ENCODE assay signal across 10 cellular contexts in the genomic region with DNA sequence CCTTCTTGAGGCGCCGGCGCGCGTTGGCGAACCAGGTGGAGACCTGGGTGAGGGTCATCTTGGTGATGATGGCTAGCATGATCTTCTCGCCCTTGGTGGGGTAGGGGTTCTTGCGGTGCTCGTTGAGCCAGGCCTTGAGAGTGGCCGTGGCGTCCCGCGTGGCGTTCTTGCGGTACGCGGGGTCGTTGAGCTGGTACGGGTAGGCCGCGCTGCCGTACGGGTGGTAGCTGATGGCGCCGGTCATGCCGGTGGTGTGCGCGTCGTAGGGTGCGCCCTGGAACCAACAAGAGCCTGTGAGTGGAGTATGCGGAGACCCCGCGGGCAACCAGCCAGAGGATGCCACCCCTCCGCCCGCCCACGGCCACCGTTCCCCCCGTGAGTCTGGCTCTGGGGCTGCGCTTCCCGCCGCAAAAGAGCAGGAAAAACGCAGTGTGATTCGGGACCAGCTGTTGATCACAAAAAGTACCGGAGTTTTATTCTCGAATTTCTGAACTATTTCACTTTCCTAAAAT. TPM values are rescaled to one million over a fixed set of nuclear protein-coding genes. Genes with fewer than 3 reads are reported as not detected.
DNase-seq lines count a peak whose midpoint lies in the region; ATAC-seq and TF ChIP-seq lines count a peak whose summit lies in the region.
"Had no signal": no experiment of that assay in that cellular context is flagged by ENCODE, and none has a peak within 500 bp of the region (broad histone marks: within the 10 kb centered on the region; RNA-seq: fewer than 3 reads in every experiment).

No MANE protein-coding gene starts in this region.

- H3K27ac Mint-ChIP-seq in activated CD4-positive, alpha-beta T cell treated with anti-CD3 and anti-CD28 coated beads, Interleukin-2, amount 10 ng/mL, durations not matched to agents 7 days and 5 days, result peak overlapping the region; percentile 85
- peak overlapping the region; percentile 64 for H3K27ac Mint-ChIP-seq in activated naive CD8-positive, alpha-beta T cell
- H3K27ac Mint-ChIP-seq: activated T-helper 17 cell treated with anti-CD3 and anti-CD28 coated beads, Interleukin-2, amount 50 U/mL, for 72 hours had no signal

- CTCF ChIA-PET in activated CD4-positive, alpha-beta T cell treated with anti-CD3 and anti-CD28 coated beads, Interleukin-2, amount 10 ng/mL, durations not matched to agents 7 days and 5 days (lab: Charles Lee), result interaction anchor here (0.8 kb wide), 1 partner anchor 12 kb away, joined by 3 read pairs; no protein-coding TSS in a partner anchor

- ATAC-seq in gastrocnemius medialis, result no peak
- ATAC-seq: activated T-helper 17 cell treated with anti-CD3 and anti-CD28 coated beads, Interleukin-2, amount 50 U/mL, for 72 hours had no signal

- peak overlapping the region; percentile 49 for H3K4me3 Mint-ChIP-seq in activated CD4-positive, alpha-beta T cell treated with anti-CD3 and anti-CD28 coated beads, Interleukin-2, amount 10 ng/mL, durations not matched to agents 7 days and 5 days
- peak overlapping the region; percentile 32 for H3K4me3 Mint-ChIP-seq in activated naive CD8-positive, alpha-beta T cell
- H3K4me3 Mint-ChIP-seq: activated T-helper 17 cell treated with anti-CD3 and anti-CD28 coated beads, Interleukin-2, amount 50 U/mL, for 72 hours had no signal

- DNase-seq in activated CD4-positive, alpha-beta T cell treated with anti-CD3 and anti-CD28 coated beads, Interleukin-2, amount 10 ng/mL, durations not matched to agents 7 days and 5 days, result no peak
- no peak for DNase-seq in activated CD4-positive, alpha-beta T cell treated with anti-CD3 and anti-CD28 coated beads, Interleukin-2, amount 50 U/mL, for 48 hours
- DNase-seq in skeletal muscle cell (ENCODE audit: low read depth), result no peak
- DNase-seq in gastrocnemius medialis, result no peak
- DNase-seq in SW480 (ENCODE audit: low spot score), result no peak
- DNase-seq in activated gamma-delta T cell treated with Interleukin-2 at 50 U/mL for 16 hours, result no peak
- DNase-seq: ACHN had no signal

- TF ChIP-seq CTCF in gastrocnemius medialis (IDR thresholded peaks at IDR 0.05 in 4 of 5, conservative IDR thresholded peaks at IDR 0.05 in 1 of 5), result no peak

- no peaks in the 10 kb centered on the region for H3K9me3 ChIP-seq in gastrocnemius medialis

- POLR2A ChIA-PET in activated CD4-positive, alpha-beta T cell treated with anti-CD3 and anti-CD28 coated beads, Interleukin-2, amount 10 ng/mL, durations not matched to agents 7 days and 5 days (lab: Charles Lee), result no interaction called here

- H3K36me3 Mint-ChIP-seq in activated CD4-positive, alpha-beta T cell treated with anti-CD3 and anti-CD28 coated beads, Interleukin-2, amount 10 ng/mL, durations not matched to agents 7 days and 5 days (ENCODE audit: low read depth), result peaks cover 3% of the 10 kb centered on the region
- H3K36me3 Mint-ChIP-seq in activated naive CD8-positive, alpha-beta T cell, result no peaks in the 10 kb centered on the region

- in situ Hi-C loops in gastrocnemius medialis (cut with MboI; ENCODE audit: low sequenced_read_pairs in 4 of 4), result no loop called here

- intact Hi-C loops in gastrocnemius medialis (cut with DNase I; ENCODE audit: low total_unique reads), result no loop called here

- peaks cover 60% of the 10 kb centered on the region for H3K27me3 Mint-ChIP-seq in activated CD4-positive, alpha-beta T cell treated with anti-CD3 and anti-CD28 coated beads, Interleukin-2, amount 10 ng/mL, durations not matched to agents 7 days and 5 days
- H3K27me3 Mint-ChIP-seq in activated naive CD8-positive, alpha-beta T cell, result peaks cover 36% of the 10 kb centered on the region

- H3K36me3 ChIP-seq in gastrocnemius medialis, result no peaks in the 10 kb centered on the region

- H3K27ac ChIP-seq in gastrocnemius medialis, result no peak overlapping the region

- H3K4me3 ChIP-seq in iPS-11a (ENCODE audit: low read depth, low read length) (peak overlapping the region; percentile 80), skeletal muscle cell (ENCODE audit: low read depth, low read length) (peak overlapping the region; percentile 48), gastrocnemius medialis (peak overlapping the region in 1 of 4 donors; percentile 25)

- no peak for TF ChIP-seq POLR2A in gastrocnemius medialis (IDR thresholded peaks at IDR 0.05)

- no peaks in the 10 kb centered on the region for H3K9me3 Mint-ChIP-seq in activated CD4-positive, alpha-beta T cell treated with anti-CD3 and anti-CD28 coated beads, Interleukin-2, amount 10 ng/mL, durations not matched to agents 7 days and 5 days
- H3K9me3 Mint-ChIP-seq in activated naive CD8-positive, alpha-beta T cell (ENCODE audit: low read depth), result no peaks in the 10 kb centered on the region
- H3K9me3 Mint-ChIP-seq: activated T-helper 17 cell treated with anti-CD3 and anti-CD28 coated beads, Interleukin-2, amount 50 U/mL, for 72 hours had no signal

- no peaks in the 10 kb centered on the region for H3K4me1 ChIP-seq in gastrocnemius medialis

- peaks cover 3% of the 10 kb centered on the region for H3K4me1 Mint-ChIP-seq in activated CD4-positive, alpha-beta T cell treated with anti-CD3 and anti-CD28 coated beads, Interleukin-2, amount 10 ng/mL, durations not matched to agents 7 days and 5 days
- peaks cover 17% of the 10 kb centered on the region for H3K4me1 Mint-ChIP-seq in activated naive CD8-positive, alpha-beta T cell (ENCODE audit: low read depth)

- H3K27me3 ChIP-seq in gastrocnemius medialis, result peaks cover 68 to 78% (median 76%) of the 10 kb centered on the region in 3 donors

RNA-seq across cellular contexts. Expression of gene IRX2, which starts 1.9 kb away (rescaled TPM):
- total RNA-seq in activated CD4-positive, alpha-beta T cell treated with anti-CD3 and anti-CD28 coated beads, Interleukin-2, amount 10 ng/mL, durations not matched to agents 7 days and 5 days, result not detected
- total RNA-seq in gastrocnemius medialis, result 1 to 10 TPM in 1 of 4 donors, not detected in 3; 2.4 TPM
- total RNA-seq: activated T-helper 17 cell treated with anti-CD3 and anti-CD28 coated beads, Interleukin-2, amount 50 U/mL, for 72 hours had no signal
